Comparison of ENCODE assay signal across 28 cellular contexts in genomic region chr19:33413426-33413725, GRCh38.
"Had no signal": no experiment of that assay in that cellular context is flagged by ENCODE, and none has a peak within 500 bp of the region (broad histone marks: within the 10 kb centered on the region; RNA-seq: fewer than 3 reads in every experiment).

No MANE protein-coding gene starts in this region.

- H3K27me3 ChIP-seq: ascending aorta, cardiac muscle cell had no signal

- H3K9me3 ChIP-seq: ascending aorta had no signal

- ATAC-seq: activated CD8-positive, alpha-beta T cell treated with anti-CD3 and anti-CD28 coated beads for 36 hours; activated naive CD8-positive, alpha-beta T cell treated with anti-CD3 and anti-CD28 coated beads, Interleukin-2, amount 50 U/mL, for 24 hours; activated T-cell treated with anti-CD3 and anti-CD28 coated beads, Interleukin-2, amount 50 U/mL, for 4 hours; activated T-cell treated with anti-CD3 and anti-CD28 coated beads, Interleukin-2, amount 50 U/mL, for 72 hours; activated T-helper 17 cell treated with anti-CD3 and anti-CD28 coated beads, Interleukin-2, amount 50 U/mL, for 72 hours had no signal

- H3K4me3 ChIP-seq: ascending aorta, cardiac muscle cell had no signal

- H3K4me1 ChIP-seq: ascending aorta had no signal

- H3K27ac ChIP-seq: ascending aorta, cardiac muscle cell, VCaP had no signal

- DNase-seq: activated B cell treated with CpG ODN at 0.5 μM for 24 hours; activated CD4-positive, alpha-beta memory T cell treated with anti-CD3 and anti-CD28 coated beads for 36 hours; activated CD4-positive, alpha-beta T cell treated with anti-CD3 and anti-CD28 coated beads for 4 hours; activated CD4-positive, alpha-beta T cell treated with anti-CD3 and anti-CD28 coated beads, Interleukin-2, amount 10 ng/mL, durations not matched to agents 24 days and 14 days; activated CD4-positive, alpha-beta T cell treated with anti-CD3 and anti-CD28 coated beads, Interleukin-2, amount 50 U/mL, for 1 hour; activated CD4-positive, alpha-beta T cell treated with anti-CD3 and anti-CD28 coated beads, Interleukin-2, amount 50 U/mL, for 4 hours; activated CD4-positive, CD25-positive, alpha-beta regulatory T cell treated with anti-CD3 and anti-CD28 coated beads, Interleukin-2, amount 50 U/mL, for 72 hours; activated CD8-positive, alpha-beta memory T cell treated with anti-CD3 and anti-CD28 coated beads, Interleukin-2, amount 50 U/mL, for 4 hours; activated CD8-positive, alpha-beta T cell treated with anti-CD3 and anti-CD28 coated beads for 36 hours; activated effector memory CD4-positive, alpha-beta T cell treated with anti-CD3 and anti-CD28 coated beads, Interleukin-2, amount 50 U/mL, for 16 hours; activated gamma-delta T cell treated with Interleukin-2 at 50 U/mL for 16 hours; activated naive CD4-positive, alpha-beta T cell treated with anti-CD3 and anti-CD28 coated beads, Interleukin-2, amount 10 ng/mL, durations not matched to agents 7 days and 5 days; activated naive CD4-positive, alpha-beta T cell treated with Interleukin-2 at 50 U/mL for 16 hours; activated naive CD8-positive, alpha-beta T cell treated with anti-CD3 and anti-CD28 coated beads, Interleukin-2, amount 10 ng/mL, durations not matched to agents 7 days and 5 days; activated naive CD8-positive, alpha-beta T cell treated with anti-CD3 and anti-CD28 coated beads, Interleukin-2, amount 50 U/mL, for 24 hours; activated T-cell treated with anti-CD3 and anti-CD28 coated beads for 4 hours; activated T-cell treated with anti-CD3 and anti-CD28 coated beads, Interleukin-2, amount 50 U/mL, for 1 hour; activated T-cell treated with anti-CD3 and anti-CD28 coated beads, Interleukin-2, amount 50 U/mL, for 4 hours; activated T-cell treated with anti-CD3 and anti-CD28 coated beads, Interleukin-2, amount 50 U/mL, for 72 hours; central memory CD4-positive, alpha-beta T cell; T-helper 1 cell; T-helper 2 cell; T-helper 9 cell had no signal

- FAIRE-seq: TTC549 had no signal

- H3K36me3 ChIP-seq: cardiac muscle cell had no signal
